In the genomic region with DNA sequence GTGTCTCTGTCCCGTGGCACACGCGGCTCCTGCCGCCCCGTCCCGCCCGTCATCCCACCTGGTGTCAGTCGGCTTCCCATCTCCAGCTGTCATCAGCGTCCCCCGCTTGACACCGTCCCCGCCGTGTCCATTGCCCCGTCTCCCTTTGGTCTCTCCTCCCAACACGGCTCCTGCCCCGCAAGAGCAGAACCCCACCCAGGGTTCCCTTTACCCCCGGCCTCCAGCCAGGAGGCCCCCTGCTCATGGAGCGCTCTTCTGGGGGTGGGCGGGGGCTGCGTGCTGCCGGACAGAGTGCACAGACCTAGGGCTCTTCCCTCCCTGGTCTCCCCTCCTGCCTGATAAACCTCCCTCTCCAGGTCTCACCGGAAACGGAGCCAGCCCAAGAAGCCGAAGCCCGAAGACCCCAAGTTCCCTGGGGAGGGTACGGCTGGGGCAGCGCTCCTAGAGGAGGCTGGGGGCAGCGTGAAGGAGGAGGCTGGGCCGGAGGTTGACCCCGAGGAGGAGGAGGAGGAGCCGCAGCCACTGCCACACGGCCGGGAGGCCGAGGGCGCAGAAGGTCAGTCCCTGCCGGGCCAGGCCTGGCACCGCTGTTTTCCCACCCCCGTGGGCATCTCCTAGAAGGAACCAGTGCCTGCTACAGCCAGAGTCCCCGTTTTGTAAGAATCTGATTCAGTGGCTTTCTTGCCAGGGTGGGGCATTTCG, we compare ENCODE assay signal across 23 cellular contexts.
A peak's percentile ranks its signal among the peaks of the same experiment; 100 is the strongest.
DNase-seq lines count a peak whose midpoint lies in the region; ATAC-seq, FAIRE-seq and TF ChIP-seq lines count a peak whose summit lies in the region.
"Had no signal": no experiment of that assay in that cellular context is flagged by ENCODE, and none has a peak within 500 bp of the region (broad histone marks: within the 10 kb centered on the region; RNA-seq: fewer than 3 reads in every experiment).

No MANE protein-coding gene starts in this region.

- DNase-seq in central memory CD8-positive, alpha-beta T cell (ENCODE audit: low spot score in 2 of 2), result no peak
- DNase-seq in neural crest cell (ENCODE audit: low read depth, low spot score) (no peak), SIG-M5 treated with dmso at 0.1 percent for 504 hours (lab: John Stamatoyannopoulos, UW; ENCODE audit: unreplicated experiment) (no peak), GM19239 (ENCODE audit: insufficient read length, low spot score) (no peak), NCI-H1048 (lab: John Stamatoyannopoulos, UW) (no peak)
- DNase-seq in activated T-helper 2 cell treated with anti-CD3 and anti-CD28 coated beads, Interferon-gamma antibody, Interleukin-2, Interleukin-4, amounts not matched to agents 10 μg/mL and 5 μg/mL and 100 μg/mL, durations not matched to agents 14 hours and 24 hours and 36 hours (ENCODE audit: low spot score), result no peak
- DNase-seq: AML-193, Calu3, DND-41, MG63, NCI-H2029, NCI-H446 treated with DMSO at 0.1 percent for 48 hours, NCI-H526, NCI-H82, SHP77 had no signal

- H3K9ac ChIP-seq in BLaER1, result peak overlapping the region; percentile 60

- H3K4me3 Mint-ChIP-seq in central memory CD8-positive, alpha-beta T cell, result no peak overlapping the region
- no peak overlapping the region for H3K4me3 Mint-ChIP-seq in neural crest cell
- H3K4me3 Mint-ChIP-seq in activated T-helper 2 cell treated with anti-CD3 and anti-CD28 coated beads, Interferon-gamma antibody, Interleukin-2, Interleukin-4, amounts not matched to agents 10 μg/mL and 5 μg/mL and 100 μg/mL, durations not matched to agents 14 hours and 24 hours and 36 hours (ENCODE audit: low read depth), result no peak overlapping the region
- H3K4me3 Mint-ChIP-seq: CD14-positive monocyte had no signal

- ATAC-seq in central memory CD8-positive, alpha-beta T cell (replicated peaks; ENCODE audit: extremely low read depth, poor library complexity, severe bottlenecking), result no peak
- ATAC-seq: K562 had no signal

- peaks cover 81% of the 10 kb centered on the region for H3K4me1 ChIP-seq in BLaER1
- no peaks in the 10 kb centered on the region for H3K4me1 ChIP-seq in HEK293 (ENCODE audit: control insufficient read depth, insufficient read depth, low read length)

- H4K20me1 ChIP-seq in BLaER1, result peaks cover 94% of the 10 kb centered on the region

- H3K9me3 ChIP-seq in BLaER1, result peaks cover 15% of the 10 kb centered on the region; the same call in 1 of the 2 replicates
- no peaks in the 10 kb centered on the region for H3K9me3 ChIP-seq in HEK293 (ENCODE audit: control insufficient read depth, insufficient read depth, low read depth, low read length)
- H3K9me3 ChIP-seq: MG63 had no signal

- H3K4me3 ChIP-seq in BLaER1 (no peak overlapping the region), HEK293 (ENCODE audit: low read depth, low read length) (no peak overlapping the region)
- H3K4me3 ChIP-seq: K562, MG63 had no signal

- FAIRE-seq in GM19239 (lab: Jason Lieb, UNC), result no peak
- FAIRE-seq: A204.1, GM18507, H1, K562 had no signal

- peak overlapping the region; percentile 41 for H3K27ac Mint-ChIP-seq in central memory CD8-positive, alpha-beta T cell (ENCODE audit: low read depth)
- peak overlapping the region; percentile 81 for H3K27ac Mint-ChIP-seq in neural crest cell (ENCODE audit: unreplicated experiment)
- H3K27ac Mint-ChIP-seq in activated T-helper 2 cell treated with anti-CD3 and anti-CD28 coated beads, Interferon-gamma antibody, Interleukin-2, Interleukin-4, amounts not matched to agents 10 μg/mL and 5 μg/mL and 100 μg/mL, durations not matched to agents 14 hours and 24 hours and 36 hours, result no peak overlapping the region

- H3K27me3 Mint-ChIP-seq in central memory CD8-positive, alpha-beta T cell, result no peaks in the 10 kb centered on the region
- no peaks in the 10 kb centered on the region for H3K27me3 Mint-ChIP-seq in neural crest cell (ENCODE audit: low read depth)
- no peaks in the 10 kb centered on the region for H3K27me3 Mint-ChIP-seq in activated T-helper 2 cell treated with anti-CD3 and anti-CD28 coated beads, Interferon-gamma antibody, Interleukin-2, Interleukin-4, amounts not matched to agents 10 μg/mL and 5 μg/mL and 100 μg/mL, durations not matched to agents 14 hours and 24 hours and 36 hours (ENCODE audit: low read depth)

- TF ChIP-seq CTCF in HEK293 (tag by site-specific recombination; IDR thresholded peaks at IDR 0.05) (no peak), neural crest cell (conservative IDR thresholded peaks at IDR 0.05) (no peak)

- intact Hi-C loops in activated T-helper 2 cell treated with anti-CD3 and anti-CD28 coated beads, Interferon-gamma antibody, Interleukin-2, Interleukin-4, amounts not matched to agents 10 μg/mL and 5 μg/mL and 100 μg/mL, durations not matched to agents 14 hours and 24 hours and 36 hours (cut with micrococcal nuclease), result no loop called here

- H3K9me3 Mint-ChIP-seq in central memory CD8-positive, alpha-beta T cell, result no peaks in the 10 kb centered on the region
- H3K9me3 Mint-ChIP-seq in neural crest cell, result peaks cover 4% of the 10 kb centered on the region
- no peaks in the 10 kb centered on the region for H3K9me3 Mint-ChIP-seq in activated T-helper 2 cell treated with anti-CD3 and anti-CD28 coated beads, Interferon-gamma antibody, Interleukin-2, Interleukin-4, amounts not matched to agents 10 μg/mL and 5 μg/mL and 100 μg/mL, durations not matched to agents 14 hours and 24 hours and 36 hours

- H3K27me3 ChIP-seq in BLaER1, result no peaks in the 10 kb centered on the region
- H3K27me3 ChIP-seq: MG63 had no signal

- CTCF ChIA-PET in HEK293 (lab: Yijun Ruan, JAX), result no interaction called here

- H3K27ac ChIP-seq in BLaER1 (0 out of 2 replicates have a peak overlapping the region, but pooled peaks have one; percentile 58), HEK293 (ENCODE audit: extremely low read depth, low read depth, low read length) (no peak overlapping the region)
- H3K27ac ChIP-seq: RWPE1 had no signal

- peaks cover 13% of the 10 kb centered on the region for H3K4me1 Mint-ChIP-seq in central memory CD8-positive, alpha-beta T cell
- H3K4me1 Mint-ChIP-seq in neural crest cell, result peaks cover 33% of the 10 kb centered on the region
- H3K4me1 Mint-ChIP-seq in activated T-helper 2 cell treated with anti-CD3 and anti-CD28 coated beads, Interferon-gamma antibody, Interleukin-2, Interleukin-4, amounts not matched to agents 10 μg/mL and 5 μg/mL and 100 μg/mL, durations not matched to agents 14 hours and 24 hours and 36 hours (ENCODE audit: low read depth), result no peaks in the 10 kb centered on the region
- H3K4me1 Mint-ChIP-seq: CD14-positive monocyte had no signal

- peaks cover 10% of the 10 kb centered on the region for H3K36me3 Mint-ChIP-seq in central memory CD8-positive, alpha-beta T cell (ENCODE audit: insufficient read depth)
- H3K36me3 Mint-ChIP-seq in neural crest cell (ENCODE audit: low read depth), result peaks cover 16% of the 10 kb centered on the region
- peaks cover 23% of the 10 kb centered on the region for H3K36me3 Mint-ChIP-seq in activated T-helper 2 cell treated with anti-CD3 and anti-CD28 coated beads, Interferon-gamma antibody, Interleukin-2, Interleukin-4, amounts not matched to agents 10 μg/mL and 5 μg/mL and 100 μg/mL, durations not matched to agents 14 hours and 24 hours and 36 hours (ENCODE audit: low read depth)

- H3K4me2 ChIP-seq in BLaER1, result peak overlapping the region; percentile 87

- POLR2A ChIA-PET in HEK293 (lab: Yijun Ruan, JAX), result no interaction called here

- H3K36me3 ChIP-seq in BLaER1 (peaks cover 65% of the 10 kb centered on the region), HEK293 (ENCODE audit: control insufficient read depth in 2 of 2, insufficient read depth in 1 of 2, low read length in 2 of 2) (peaks cover 0 to 20% of the 10 kb centered on the region in 2 experiments; a peak in 2 of 3 replicates)
- H3K36me3 ChIP-seq: MG63 had no signal

TF ChIP-seq in HEK293, 187 proteins besides CTCF, POLR2A, EP300 and RAD21 (continues in another document):
- TF ChIP-seq, protein P1, sequence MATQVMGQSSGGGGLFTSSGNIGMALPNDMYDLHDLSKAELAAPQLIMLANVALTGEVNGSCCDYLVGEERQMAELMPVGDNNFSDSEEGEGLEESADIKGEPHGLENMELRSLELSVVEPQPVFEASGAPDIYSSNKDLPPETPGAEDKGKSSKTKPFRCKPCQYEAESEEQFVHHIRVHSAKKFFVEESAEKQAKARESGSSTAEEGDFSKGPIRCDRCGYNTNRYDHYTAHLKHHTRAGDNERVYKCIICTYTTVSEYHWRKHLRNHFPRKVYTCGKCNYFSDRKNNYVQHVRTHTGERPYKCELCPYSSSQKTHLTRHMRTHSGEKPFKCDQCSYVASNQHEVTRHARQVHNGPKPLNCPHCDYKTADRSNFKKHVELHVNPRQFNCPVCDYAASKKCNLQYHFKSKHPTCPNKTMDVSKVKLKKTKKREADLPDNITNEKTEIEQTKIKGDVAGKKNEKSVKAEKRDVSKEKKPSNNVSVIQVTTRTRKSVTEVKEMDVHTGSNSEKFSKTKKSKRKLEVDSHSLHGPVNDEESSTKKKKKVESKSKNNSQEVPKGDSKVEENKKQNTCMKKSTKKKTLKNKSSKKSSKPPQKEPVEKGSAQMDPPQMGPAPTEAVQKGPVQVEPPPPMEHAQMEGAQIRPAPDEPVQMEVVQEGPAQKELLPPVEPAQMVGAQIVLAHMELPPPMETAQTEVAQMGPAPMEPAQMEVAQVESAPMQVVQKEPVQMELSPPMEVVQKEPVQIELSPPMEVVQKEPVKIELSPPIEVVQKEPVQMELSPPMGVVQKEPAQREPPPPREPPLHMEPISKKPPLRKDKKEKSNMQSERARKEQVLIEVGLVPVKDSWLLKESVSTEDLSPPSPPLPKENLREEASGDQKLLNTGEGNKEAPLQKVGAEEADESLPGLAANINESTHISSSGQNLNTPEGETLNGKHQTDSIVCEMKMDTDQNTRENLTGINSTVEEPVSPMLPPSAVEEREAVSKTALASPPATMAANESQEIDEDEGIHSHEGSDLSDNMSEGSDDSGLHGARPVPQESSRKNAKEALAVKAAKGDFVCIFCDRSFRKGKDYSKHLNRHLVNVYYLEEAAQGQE (tag by site-specific recombination; IDR thresholded peaks at IDR 0.05), result no peak
- TF ChIP-seq, protein P2, sequence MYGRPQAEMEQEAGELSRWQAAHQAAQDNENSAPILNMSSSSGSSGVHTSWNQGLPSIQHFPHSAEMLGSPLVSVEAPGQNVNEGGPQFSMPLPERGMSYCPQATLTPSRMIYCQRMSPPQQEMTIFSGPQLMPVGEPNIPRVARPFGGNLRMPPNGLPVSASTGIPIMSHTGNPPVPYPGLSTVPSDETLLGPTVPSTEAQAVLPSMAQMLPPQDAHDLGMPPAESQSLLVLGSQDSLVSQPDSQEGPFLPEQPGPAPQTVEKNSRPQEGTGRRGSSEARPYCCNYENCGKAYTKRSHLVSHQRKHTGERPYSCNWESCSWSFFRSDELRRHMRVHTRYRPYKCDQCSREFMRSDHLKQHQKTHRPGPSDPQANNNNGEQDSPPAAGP (tag by site-specific recombination; IDR thresholded peaks at IDR 0.05), result no peak
- TF ChIP-seq ZNF585B (tag by site-specific recombination; IDR thresholded peaks at IDR 0.05) (no peak), ZNF341 (tag by site-specific recombination; IDR thresholded peaks at IDR 0.05; ENCODE audit: low read depth) (peak; percentile 46), SETDB1 (IDR thresholded peaks at IDR 0.05; ENCODE audit: insufficient read length, low read length) (no peak)
